19 cellular contexts compared by ENCODE assay signal in genomic region chr13:45298206-45298505, GRCh38. TPM values are rescaled to one million over a fixed set of nuclear protein-coding genes. Genes with fewer than 3 reads are reported as not detected.
DNase-seq lines count a peak whose midpoint lies in the region; ATAC-seq and TF ChIP-seq lines count a peak whose summit lies in the region.
"Had no signal": no experiment of that assay in that cellular context is flagged by ENCODE, and none has a peak within 500 bp of the region (broad histone marks: within the 10 kb centered on the region; RNA-seq: fewer than 3 reads in every experiment).

No MANE protein-coding gene starts in this region.

- peaks cover 4% of the 10 kb centered on the region for H3K36me3 Mint-ChIP-seq in activated CD8-positive, alpha-beta memory T cell treated with anti-CD3 and anti-CD28 coated beads, Interleukin-2, amount 10 ng/mL, durations not matched to agents 7 days and 5 days
- H3K36me3 Mint-ChIP-seq in H9 (ENCODE audit: insufficient read depth in 1 of 3, low read depth in 3 of 3), result no peaks in the 10 kb centered on the region
- peaks cover 2% of the 10 kb centered on the region for H3K36me3 Mint-ChIP-seq in activated naive CD8-positive, alpha-beta T cell

- no peak overlapping the region for H4K91ac ChIP-seq in H9 (ENCODE audit: insufficient read length, low read depth, low read length)

- no peak overlapping the region for H3K27ac ChIP-seq in H9 (ENCODE audit: insufficient read length, low read depth, low read length)
- peak overlapping the region; percentile 84 for H3K27ac ChIP-seq in psoas muscle
- no peak overlapping the region for H3K27ac ChIP-seq in stomach
- H3K27ac ChIP-seq: BLaER1, right atrium auricular region, upper lobe of right lung had no signal

- H2BK5ac ChIP-seq in H9 (ENCODE audit: insufficient read length, low read length), result no peak overlapping the region

- WGBS in H9 (ENCODE audit: extremely low coverage, insufficient read length, low lambda C conversion rate), result no CpG with 5 or more reads among the region's 2 CpGs
- WGBS in psoas muscle, 3 donors, result 71 to 97% (median 74%) methylated on average over 2 of the region's 2 CpGs
- WGBS in stomach, 5 donors, result 72 to 93% (median 83%) methylated on average over 2 of the region's 2 CpGs

- ATAC-seq in activated CD8-positive, alpha-beta memory T cell treated with anti-CD3 and anti-CD28 coated beads, Interleukin-2, amount 10 ng/mL, durations not matched to agents 7 days and 5 days, result peak; percentile 39
- no peak for ATAC-seq in psoas muscle
- ATAC-seq: SK-N-SH treated with all-trans-retinoic acid at 6 μM for 48 hours, upper lobe of right lung had no signal

- no peak overlapping the region for H3K9ac ChIP-seq in H9 (ENCODE audit: extremely low read depth, insufficient read length, low read length)
- H3K9ac ChIP-seq: BLaER1 had no signal

- H3K23me2 ChIP-seq in H9 (ENCODE audit: insufficient read length, low read depth, low read length, poor library complexity, severe bottlenecking), result no peaks in the 10 kb centered on the region

- H3K9me3 ChIP-seq in H9 (ENCODE audit: control insufficient read depth, low read depth, low read length) (no peaks in the 10 kb centered on the region), psoas muscle (no peaks in the 10 kb centered on the region), stomach (no peaks in the 10 kb centered on the region)
- H3K9me3 ChIP-seq: BLaER1, right atrium auricular region, upper lobe of right lung had no signal

- no peak overlapping the region for H4K8ac ChIP-seq in H9 (replicated peaks; ENCODE audit: insufficient read length, low read depth, low read length)

- H3K56ac ChIP-seq in H9 (ENCODE audit: insufficient read length, low read depth, low read length), result no peak overlapping the region

- H3K23ac ChIP-seq in H9 (ENCODE audit: insufficient read length, low read depth, low read length), result no peak overlapping the region

- no peak overlapping the region for H2BK20ac ChIP-seq in H9 (ENCODE audit: low read depth, low read length, poor library complexity, severe bottlenecking)

- TF ChIP-seq CTCF in H9 (conservative IDR thresholded peaks at IDR 0.05) (no peak), psoas muscle (IDR thresholded peaks at IDR 0.05) (no peak), stomach (IDR thresholded peaks at IDR 0.05) (no peak)

- no peak overlapping the region for H3T11ph ChIP-seq in H9 (ENCODE audit: low read length)

- H2BK120ac ChIP-seq in H9 (ENCODE audit: low read depth, low read length, poor library complexity, severe bottlenecking), result no peak overlapping the region

- no peak overlapping the region for H3K4me2 ChIP-seq in H9 (ENCODE audit: insufficient read depth, insufficient read length, low read length)
- H3K4me2 ChIP-seq: BLaER1 had no signal

- H3K14ac ChIP-seq in H9 (ENCODE audit: insufficient read depth, low read length), result no peak overlapping the region

- H4K20me1 ChIP-seq in H9 (ENCODE audit: control insufficient read depth, insufficient read depth, insufficient read length), result no peaks in the 10 kb centered on the region
- H4K20me1 ChIP-seq: BLaER1 had no signal

- CTCF ChIA-PET in activated CD8-positive, alpha-beta memory T cell treated with anti-CD3 and anti-CD28 coated beads, Interleukin-2, amount 10 ng/mL, durations not matched to agents 7 days and 5 days (lab: Charles Lee), result interaction anchor here (0.8 to 1.6 kb wide), 5 partner anchors 11 to 253 kb away, joined by 3 to 5 read pairs (median 4); no protein-coding TSS in a partner anchor

- no peak for DNase-seq in activated CD8-positive, alpha-beta memory T cell treated with anti-CD3 and anti-CD28 coated beads, Interleukin-2, amount 10 ng/mL, durations not matched to agents 7 days and 5 days
- DNase-seq in activated CD8-positive, alpha-beta memory T cell treated with anti-CD3 and anti-CD28 coated beads, Interleukin-2, amount 50 U/mL, for 48 hours, result no peak
- DNase-seq in H9 (no peak), psoas muscle (no peak), stomach (no peak), SHP77 (lab: John Stamatoyannopoulos, UW) (no peak), ureter (ENCODE audit: low spot score) (no peak)
- DNase-seq: activated CD4-positive, CD25-positive, alpha-beta regulatory T cell treated with anti-CD3 and anti-CD28 coated beads, Interleukin-2, amount 50 U/mL, for 72 hours; amniotic stem cell; glutamatergic neuron; Kasumi-1; mammary epithelial cell; NCI-H187; NCI-H748 treated with DMSO at 0.1 percent for 48 hours; upper lobe of right lung had no signal

- H4K5ac ChIP-seq in H9 (ENCODE audit: insufficient read length, low read depth, low read length), result no peak overlapping the region

- no peak overlapping the region for H2BK12ac ChIP-seq in H9 (ENCODE audit: insufficient read length, low read depth, low read length)

- no peak overlapping the region for H3K4me3 ChIP-seq in psoas muscle
- H3K4me3 ChIP-seq in stomach, result no peak overlapping the region
- H3K4me3 ChIP-seq: BLaER1, right atrium auricular region, upper lobe of right lung had no signal

- peaks cover 24% of the 10 kb centered on the region for H3K4me1 Mint-ChIP-seq in activated CD8-positive, alpha-beta memory T cell treated with anti-CD3 and anti-CD28 coated beads, Interleukin-2, amount 10 ng/mL, durations not matched to agents 7 days and 5 days
- peaks cover 11 to 20% of the 10 kb centered on the region in 2 experiments for H3K4me1 Mint-ChIP-seq in H9
- H3K4me1 Mint-ChIP-seq in activated naive CD8-positive, alpha-beta T cell (ENCODE audit: low read depth), result peaks cover 42% of the 10 kb centered on the region

- no peak overlapping the region for H2AK5ac ChIP-seq in H9 (ENCODE audit: insufficient read length, low read length)

- H3K79me2 ChIP-seq in H9 (ENCODE audit: insufficient read depth, low read length), result no peaks in the 10 kb centered on the region

- peaks cover 6% of the 10 kb centered on the region for H3K27me3 Mint-ChIP-seq in activated CD8-positive, alpha-beta memory T cell treated with anti-CD3 and anti-CD28 coated beads, Interleukin-2, amount 10 ng/mL, durations not matched to agents 7 days and 5 days
- no peaks in the 10 kb centered on the region; the same call in 1 of the 2 replicates for H3K27me3 Mint-ChIP-seq in H9 (ENCODE audit: low read depth)
- H3K27me3 Mint-ChIP-seq in activated naive CD8-positive, alpha-beta T cell, result peaks cover 3% of the 10 kb centered on the region

- H3K9me3 Mint-ChIP-seq in activated CD8-positive, alpha-beta memory T cell treated with anti-CD3 and anti-CD28 coated beads, Interleukin-2, amount 10 ng/mL, durations not matched to agents 7 days and 5 days (ENCODE audit: low read depth), result no peaks in the 10 kb centered on the region
- no peaks in the 10 kb centered on the region for H3K9me3 Mint-ChIP-seq in H9
- no peaks in the 10 kb centered on the region for H3K9me3 Mint-ChIP-seq in activated naive CD8-positive, alpha-beta T cell (ENCODE audit: low read depth)

- H3K36me3 ChIP-seq in psoas muscle (ENCODE audit: insufficient read depth in 1 of 2, low read depth in 1 of 2), result no peaks in the 10 kb centered on the region
- H3K36me3 ChIP-seq in stomach, result no peaks in the 10 kb centered on the region
- H3K36me3 ChIP-seq: BLaER1, right atrium auricular region, upper lobe of right lung had no signal

- H3K27ac Mint-ChIP-seq in activated CD8-positive, alpha-beta memory T cell treated with anti-CD3 and anti-CD28 coated beads, Interleukin-2, amount 10 ng/mL, durations not matched to agents 7 days and 5 days, result peak overlapping the region; percentile 52
- 0 out of 7 replicates have a peak overlapping the region, but pooled peaks of 2 of the 3 experiments have one; percentile 36 to 88 for H3K27ac Mint-ChIP-seq in H9
- H3K27ac Mint-ChIP-seq in activated naive CD8-positive, alpha-beta T cell, result peak overlapping the region; percentile 84

- H3K18ac ChIP-seq in H9 (ENCODE audit: insufficient read length, low read depth, low read length), result no peak overlapping the region

- no peak overlapping the region for H3K4ac ChIP-seq in H9 (ENCODE audit: low read depth, low read length)

- H3K4me3 Mint-ChIP-seq in activated CD8-positive, alpha-beta memory T cell treated with anti-CD3 and anti-CD28 coated beads, Interleukin-2, amount 10 ng/mL, durations not matched to agents 7 days and 5 days, result no peak overlapping the region
- H3K4me3 Mint-ChIP-seq in H9, result no peak overlapping the region
- H3K4me3 Mint-ChIP-seq in activated naive CD8-positive, alpha-beta T cell, result peak overlapping the region; percentile 55

- intact Hi-C loops in psoas muscle (cut with DNase I), result loop anchor here in 1 of 2 donors (10.0 kb wide), 1 partner anchor 93 kb away; the partner anchor contains the start of gene KCTD4
- intact Hi-C loops in stomach (cut with DNase I; ENCODE audit: low total_unique reads), result no loop called here

- no peaks in the 10 kb centered on the region for H3K27me3 ChIP-seq in H9 (ENCODE audit: insufficient read depth, low read length)
- H3K27me3 ChIP-seq in psoas muscle (ENCODE audit: insufficient read depth in 3 of 3, low read length in 2 of 3), result no peaks in the 10 kb centered on the region
- H3K27me3 ChIP-seq in stomach, result peaks cover 0 to 20% (median 6%) of the 10 kb centered on the region in 3 donors
- H3K27me3 ChIP-seq: BLaER1, right atrium auricular region, upper lobe of right lung had no signal

- H3K4me1 ChIP-seq in H9 (ENCODE audit: insufficient read depth, low read length) (peaks cover 5% of the 10 kb centered on the region; the same call in 1 of the 2 replicates), psoas muscle (peaks cover 27% of the 10 kb centered on the region), stomach (peaks cover 0 to 14% (median 5%) of the 10 kb centered on the region in 4 donors)
- H3K4me1 ChIP-seq: upper lobe of right lung had no signal

- TF ChIP-seq POLR2A in stomach (IDR thresholded peaks at IDR 0.05), result no peak

- H2AFZ ChIP-seq in H9 (ENCODE audit: low read length), result no peak overlapping the region

- TF ChIP-seq EP300 in stomach (IDR thresholded peaks at IDR 0.05), result no peak

- H2BK15ac ChIP-seq in H9 (ENCODE audit: low read depth, low read length), result no peak overlapping the region

- H3K79me1 ChIP-seq in H9 (ENCODE audit: insufficient read depth, low read depth, low read length, poor library complexity, severe bottlenecking), result no peaks in the 10 kb centered on the region

RNA-seq across cellular contexts. Expression of gene TPT1, which starts 42.8 kb away (rescaled TPM):
- total RNA-seq in activated CD8-positive, alpha-beta memory T cell treated with anti-CD3 and anti-CD28 coated beads, Interleukin-2, amount 10 ng/mL, durations not matched to agents 7 days and 5 days, result 1,000 to 10,000 TPM; 3,114 to 3,198 TPM
- total RNA-seq in H9 (2021) (2,205 and 2,239 TPM in 2 replicates), psoas muscle (over 10,000 TPM in 3 of 4 donors, 1,000 to 10,000 TPM in 1; 7,807 to 12,417 (median 11,452) TPM), stomach (1,000 to 10,000 TPM; 1,648 to 4,994 (median 2,507) TPM), ureter (4,913 TPM)
- polyA plus RNA-seq in psoas muscle (over 10,000 TPM; 17,732 to 19,074 (median 18,570) TPM), stomach (over 10,000 TPM in 2 of 3 donors, 1,000 to 10,000 TPM in 1; 7,500 to 11,714 (median 10,124) TPM)
